In genomic region chr6:40299666-40300065, GRCh38 we compare ENCODE assay signal across 17 cellular contexts.
"Had no signal": no experiment of that assay in that cellular context is flagged by ENCODE, and none has a peak within 500 bp of the region (broad histone marks: within the 10 kb centered on the region; RNA-seq: fewer than 3 reads in every experiment).

No MANE protein-coding gene starts in this region.

- ATAC-seq: activated CD8-positive, alpha-beta T cell treated with anti-CD3 and anti-CD28 coated beads, Interleukin-2, amount 10 ng/mL, durations not matched to agents 7 days and 5 days; effector memory CD8-positive, alpha-beta T cell; gastroesophageal sphincter; left lobe of liver; WTC11 had no signal

- H3K27me3 ChIP-seq: hepatocyte, vagina had no signal

- H3K4me1 ChIP-seq: gastroesophageal sphincter, parathyroid adenoma, stomach, tibial artery, vagina had no signal

- DNase-seq: activated CD4-positive, alpha-beta T cell treated with anti-CD3 and anti-CD28 coated beads for 48 hours; activated CD8-positive, alpha-beta memory T cell treated with anti-CD3 and anti-CD28 coated beads, Interleukin-2, amount 50 U/mL, for 48 hours; activated CD8-positive, alpha-beta T cell treated with anti-CD3 and anti-CD28 coated beads, Interleukin-2, amount 10 ng/mL, durations not matched to agents 7 days and 5 days; activated naive CD8-positive, alpha-beta T cell treated with anti-CD3 and anti-CD28 coated beads, Interleukin-2, amount 10 ng/mL, durations not matched to agents 7 days and 5 days; central memory CD4-positive, alpha-beta T cell; effector memory CD8-positive, alpha-beta T cell; mesenchymal stem cell; small intestine; stomach; tibial artery had no signal

- H3K27ac ChIP-seq: epithelial cell of prostate, gastroesophageal sphincter, hepatocyte, parathyroid adenoma, stomach, tibial artery, vagina had no signal
